ENCODE assay signal across 8 cellular contexts in the genomic region with DNA sequence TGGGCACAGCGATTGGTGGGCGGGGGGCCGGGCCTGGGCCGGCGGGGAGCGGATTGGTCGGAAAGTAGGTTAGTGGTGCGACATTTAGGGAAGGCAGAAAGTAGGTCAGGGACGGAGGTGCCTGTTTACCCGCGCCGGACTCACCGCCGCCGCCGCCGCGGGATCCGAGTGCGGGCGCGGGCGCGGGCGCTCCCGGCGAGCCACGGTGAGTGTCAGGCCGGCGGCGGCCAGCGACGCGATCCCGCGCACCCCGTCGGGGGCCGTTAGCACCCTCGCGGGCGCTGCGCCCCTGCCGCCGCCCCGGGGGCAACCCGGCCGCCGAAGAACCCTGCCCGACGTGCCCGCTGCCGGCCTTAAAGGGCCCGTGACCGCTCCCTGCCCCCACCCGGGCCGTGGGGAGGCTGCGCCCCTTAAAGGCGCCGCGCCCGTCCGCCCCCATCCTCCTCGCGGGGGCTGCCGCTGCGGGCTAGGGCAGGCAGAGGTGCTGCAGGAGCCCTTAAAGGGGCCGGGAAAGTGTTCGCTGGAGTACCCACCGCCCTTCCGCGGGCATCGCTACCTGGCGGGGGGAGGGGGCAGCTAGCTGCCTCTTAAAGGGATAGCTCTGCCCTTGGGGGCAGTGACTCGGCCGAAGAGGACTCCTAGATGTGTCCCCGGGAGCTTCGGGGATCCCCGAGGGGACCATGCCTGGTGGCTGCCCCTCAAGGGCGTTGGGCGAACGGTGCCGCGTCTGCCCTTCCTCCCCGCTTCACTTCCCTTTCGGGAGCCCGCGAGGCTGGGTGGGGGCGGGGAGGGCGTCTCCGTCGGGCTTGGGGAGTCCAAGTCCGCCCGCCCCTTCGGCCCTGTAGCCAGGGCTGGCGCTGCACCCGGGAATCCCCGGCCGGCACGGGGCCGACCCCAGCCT. TPM values are rescaled to one million over a fixed set of nuclear protein-coding genes. Genes with fewer than 3 reads are reported as not detected.
DNase-seq lines count a peak whose midpoint lies in the region; ATAC-seq and TF ChIP-seq lines count a peak whose summit lies in the region.

A gene (plus strand): TSS at position 72 of the 901 bp plus-strand sequence. CDS start 76,519 bp downstream, outside the sequence.

- no peaks in the 10 kb centered on the region for H3K27me3 Mint-ChIP-seq in activated naive CD4-positive, alpha-beta T cell treated with anti-CD3 and anti-CD28 coated beads for 36 hours (ENCODE audit: low read depth)
- peaks cover 83% of the 10 kb centered on the region for H3K27me3 Mint-ChIP-seq in progenitor cell of endocrine pancreas

- POLR2A ChIA-PET in RWPE1 (lab: Yijun Ruan, JAX; ENCODE audit: low non-redundant PET) = interaction anchor here (0.7 kb wide), 1 partner anchor 64 kb away, joined by 3 read pairs; no protein-coding TSS in a partner anchor

- H3K4me1 Mint-ChIP-seq in activated naive CD4-positive, alpha-beta T cell treated with anti-CD3 and anti-CD28 coated beads for 36 hours (ENCODE audit: low read depth) = peaks cover 49% of the 10 kb centered on the region
- peaks cover 9% of the 10 kb centered on the region for H3K4me1 Mint-ChIP-seq in progenitor cell of endocrine pancreas (ENCODE audit: low read depth)

- H3K9me3 Mint-ChIP-seq in activated naive CD4-positive, alpha-beta T cell treated with anti-CD3 and anti-CD28 coated beads for 36 hours = no peaks in the 10 kb centered on the region
- H3K9me3 Mint-ChIP-seq in progenitor cell of endocrine pancreas (ENCODE audit: low read depth) = no peaks in the 10 kb centered on the region

- TF ChIP-seq CTCF in RWPE1 (conservative IDR thresholded peaks at IDR 0.05; ENCODE audit: low read depth) = no peak
- TF ChIP-seq CTCF in progenitor cell of endocrine pancreas (IDR thresholded peaks at IDR 0.05; ENCODE audit: unreplicated experiment) = no peak

- intact Hi-C loops in activated naive CD4-positive, alpha-beta T cell treated with anti-CD3 and anti-CD28 coated beads for 36 hours (cut with micrococcal nuclease) = loop anchor here (1.0 to 5.0 kb wide), 7 partner anchors 9 to 606 kb away; a partner anchor contains a TSS
- intact Hi-C loops in Right ventricle myocardium superior (cut with DNase I) = no loop called here

- ATAC-seq in HG02870 (IDR thresholded peaks at IDR 0.05; ENCODE audit: unreplicated experiment) = peak; percentile 18
- ATAC-seq in Right ventricle myocardium superior (ENCODE audit: poor library complexity) = peak; percentile 29

- peak within 1 kb of the TSS; percentile 74 for H3K27ac Mint-ChIP-seq in activated naive CD4-positive, alpha-beta T cell treated with anti-CD3 and anti-CD28 coated beads for 36 hours
- peak within 1 kb of the TSS; percentile 91 for H3K27ac Mint-ChIP-seq in progenitor cell of endocrine pancreas

- H3K27ac ChIP-seq in RWPE1 = peak within 1 kb of the TSS; percentile 93

- H3K36me3 Mint-ChIP-seq in activated naive CD4-positive, alpha-beta T cell treated with anti-CD3 and anti-CD28 coated beads for 36 hours (ENCODE audit: low read depth) = no peaks in the 10 kb centered on the region
- no peaks in the 10 kb centered on the region for H3K36me3 Mint-ChIP-seq in progenitor cell of endocrine pancreas (ENCODE audit: insufficient read depth)

- peak; percentile 70 for DNase-seq in NCI-H748 (lab: John Stamatoyannopoulos, UW; ENCODE audit: unreplicated experiment)
- no peak for DNase-seq in NCI-H748 treated with DMSO at 0.1 percent for 48 hours (lab: John Stamatoyannopoulos, UW)
- DNase-seq in RWPE1 (ENCODE audit: low spot score) = peak; percentile 20
- DNase-seq in activated naive CD4-positive, alpha-beta T cell treated with anti-CD3 and anti-CD28 coated beads for 36 hours = peak; percentile 63
- peak; percentile 80 for DNase-seq in Right ventricle myocardium superior
- peak; percentile 27 for DNase-seq in progenitor cell of endocrine pancreas (ENCODE audit: low spot score, unreplicated experiment)
- DNase-seq in SHP77 treated with DMSO at 0.1 percent for 48 hours (lab: John Stamatoyannopoulos, UW) = no peak

- H3K4me3 Mint-ChIP-seq in activated naive CD4-positive, alpha-beta T cell treated with anti-CD3 and anti-CD28 coated beads for 36 hours = peak within 1 kb of the TSS; percentile 94
- H3K4me3 Mint-ChIP-seq in progenitor cell of endocrine pancreas (ENCODE audit: low read depth) = peak within 1 kb of the TSS; percentile 93

- CTCF ChIA-PET in RWPE1 (lab: Yijun Ruan, JAX) = interaction anchor here (0.5 to 1.0 kb wide), 5 partner anchors 50 to 1177 kb away, joined by 3 to 9 read pairs (median 4); no protein-coding TSS in a partner anchor
- CTCF ChIA-PET in activated naive CD4-positive, alpha-beta T cell treated with anti-CD3 and anti-CD28 coated beads for 36 hours (lab: Charles Lee) = interaction anchor here (1.2 to 1.8 kb wide), 3 partner anchors 61 to 68 kb away, joined by 3 to 7 read pairs (median 4); no protein-coding TSS in a partner anchor

RNA-seq across cellular contexts. Expression of the gene that starts here (rescaled TPM):
- total RNA-seq in activated naive CD4-positive, alpha-beta T cell treated with anti-CD3 and anti-CD28 coated beads for 36 hours = 10 to 100 TPM; 28.2 to 29.0 TPM
- 9.8 TPM for total RNA-seq in Right ventricle myocardium superior
- total RNA-seq in progenitor cell of endocrine pancreas = 7.0 and 8.6 TPM in 2 replicates

Comparison
In these comparisons a context has a peak if more than half of its experiments do, and no peak if none do; other contexts are left out.
1. DNase-seq: peak in NCI-H748 (single experiment), RWPE1 (single experiment), activated naive CD4-positive, alpha-beta T cell treated with anti-CD3 and anti-CD28 coated beads for 36 hours (single experiment), Right ventricle myocardium superior (single experiment) and progenitor cell of endocrine pancreas (single experiment); none in NCI-H748 treated with DMSO at 0.1 percent for 48 hours (single experiment) and SHP77 treated with DMSO at 0.1 percent for 48 hours (single experiment).